ENCODE assay signal across 7 cellular contexts in genomic region chr2:71330585-71331330, GRCh38. TPM values are rescaled to one million over a fixed set of nuclear protein-coding genes. Genes with fewer than 3 reads are reported as not detected.
DNase-seq lines count a peak whose midpoint lies in the region; ATAC-seq, FAIRE-seq and TF ChIP-seq lines count a peak whose summit lies in the region.

No MANE protein-coding gene starts in this region.

- no peak overlapping the region for H3K27ac Mint-ChIP-seq in GM23338
- peak overlapping the region; percentile 22 for H3K27ac Mint-ChIP-seq in endodermal cell

- H3K4me3 ChIP-seq in GM23338 (peak overlapping the region; percentile 79; the same call in 1 of the 2 replicates), endodermal cell (ENCODE audit: low read length) (peak overlapping the region; percentile 21), skeletal muscle satellite cell (ENCODE audit: low read length) (peak overlapping the region; percentile 100), small intestine (ENCODE audit: low read depth in 1 of 2, low read length in 2 of 2) (no peak overlapping the region)

- no peak for FAIRE-seq in small intestine (lab: Jason Lieb, UNC)

- peaks cover 11% of the 10 kb centered on the region; the same call in 2 of the 3 replicates for H3K36me3 Mint-ChIP-seq in GM23338 (ENCODE audit: low read depth)
- peaks cover 13% of the 10 kb centered on the region for H3K36me3 Mint-ChIP-seq in endodermal cell (ENCODE audit: low read depth)

- H3K27me3 Mint-ChIP-seq in GM23338 (ENCODE audit: insufficient read depth, low read depth, poor library complexity) (peaks cover 5% of the 10 kb centered on the region), endodermal cell (ENCODE audit: insufficient read depth) (no peaks in the 10 kb centered on the region)

- no peak for ATAC-seq in GM23338

- H2AFZ ChIP-seq in GM23338: peak overlapping the region; percentile 76; the same call in 1 of the 2 replicates

- H3K27me3 ChIP-seq in GM23338 (ENCODE audit: insufficient read depth) (no peaks in the 10 kb centered on the region), endodermal cell (ENCODE audit: control insufficient read depth, insufficient read depth, low read length, poor library complexity, severe bottlenecking) (no peaks in the 10 kb centered on the region), skeletal muscle satellite cell (ENCODE audit: control insufficient read depth, insufficient read depth, low read length) (no peaks in the 10 kb centered on the region), small intestine (ENCODE audit: control insufficient read depth in 2 of 2, insufficient read depth in 2 of 2, low read length in 2 of 2) (no peaks in the 10 kb centered on the region)

- H3K9me3 Mint-ChIP-seq in GM23338: no peaks in the 10 kb centered on the region; the same call in 2 of the 3 replicates
- no peaks in the 10 kb centered on the region for H3K9me3 Mint-ChIP-seq in endodermal cell

- H3K9me2 ChIP-seq in GM23338 (ENCODE audit: insufficient read depth): no peaks in the 10 kb centered on the region

- H3K36me3 ChIP-seq in GM23338 (ENCODE audit: insufficient read depth) (no peaks in the 10 kb centered on the region), endodermal cell (ENCODE audit: control insufficient read depth, insufficient read depth, low read length) (peaks cover 17% of the 10 kb centered on the region), skeletal muscle satellite cell (ENCODE audit: insufficient read depth, low read length) (no peaks in the 10 kb centered on the region), small intestine (ENCODE audit: control insufficient read depth in 2 of 2, insufficient read depth in 2 of 2, low read length in 2 of 2) (no peaks in the 10 kb centered on the region)

- peaks cover 25% of the 10 kb centered on the region for H4K20me1 ChIP-seq in GM23338 (replicated peaks; ENCODE audit: insufficient read depth)

- H3K4me3 Mint-ChIP-seq in GM23338: peak overlapping the region; percentile 99; the same call in 2 of the 3 replicates
- H3K4me3 Mint-ChIP-seq in endodermal cell: peak overlapping the region; percentile 99

- CTCF ChIA-PET in RWPE1 (lab: Yijun Ruan, JAX): interaction anchor here (0.6 to 2.2 kb wide), 5 partner anchors 31 to 179 kb away, joined by 3 to 12 read pairs (median 4); no protein-coding TSS in a partner anchor

- H3K27ac ChIP-seq in GM23338 (ENCODE audit: low read depth) (no peak overlapping the region), RWPE1 (peak overlapping the region; percentile 82), endodermal cell (ENCODE audit: low read depth, low read length) (no peak overlapping the region), small intestine (ENCODE audit: low read depth in 1 of 2, low read length in 1 of 2) (no peak overlapping the region)

- H3K4me1 Mint-ChIP-seq in GM23338: peaks cover 21% of the 10 kb centered on the region
- H3K4me1 Mint-ChIP-seq in endodermal cell: peaks cover 18% of the 10 kb centered on the region

- H3F3A ChIP-seq in GM23338 (replicated peaks; ENCODE audit: low read depth): no peaks in the 10 kb centered on the region

- H3K4me2 ChIP-seq in GM23338 (peak overlapping the region; percentile 11; the same call in 1 of the 2 replicates), skeletal muscle satellite cell (ENCODE audit: low read length) (peak overlapping the region; percentile 79)

- H3K9me3 ChIP-seq in endodermal cell (ENCODE audit: control insufficient read depth, low read length): no peaks in the 10 kb centered on the region
- no peaks in the 10 kb centered on the region for H3K9me3 ChIP-seq in skeletal muscle satellite cell (replicated peaks; ENCODE audit: low read length)
- no peaks in the 10 kb centered on the region for H3K9me3 ChIP-seq in small intestine (ENCODE audit: control insufficient read depth, low read depth)

- POLR2A ChIA-PET in RWPE1 (lab: Yijun Ruan, JAX; ENCODE audit: low non-redundant PET): interaction anchor here (0.6 kb wide), 1 partner anchor 10 kb away, joined by 5 read pairs; no protein-coding TSS in a partner anchor

- H3K79me2 ChIP-seq in GM23338 (replicated peaks; ENCODE audit: insufficient read depth): peaks cover 61% of the 10 kb centered on the region

- DNase-seq in GM23338 (ENCODE audit: low spot score) (no peak), RWPE1 (ENCODE audit: low spot score) (no peak), endodermal cell (peak; percentile 49), COR-L47 (lab: John Stamatoyannopoulos, UW) (no peak), NCI-H1694 (lab: John Stamatoyannopoulos, UW) (no peak), small intestine (no peak)

- H3K4me1 ChIP-seq in GM23338 (ENCODE audit: insufficient read depth) (peaks cover 30% of the 10 kb centered on the region), endodermal cell (ENCODE audit: control insufficient read depth, insufficient read depth, low read length) (no peaks in the 10 kb centered on the region), skeletal muscle satellite cell (ENCODE audit: control insufficient read depth, insufficient read depth, low read length) (peaks cover 11% of the 10 kb centered on the region), small intestine (ENCODE audit: control insufficient read depth in 2 of 2, insufficient read depth in 1 of 2, low read depth in 1 of 2, low read length in 1 of 2) (no peaks in the 10 kb centered on the region)

- 58 to 72% methylated on average over 9 to 14 of the region's 14 CpGs for WGBS in endodermal cell (ENCODE audit: insufficient coverage in 1 of 2, insufficient read length in 1 of 2), 2 experiments
- 58 to 59% (median 58%) methylated on average over 14 of the region's 14 CpGs for WGBS in small intestine, 3 donors

- TF ChIP-seq CTCF in GM23338 (conservative IDR thresholded peaks at IDR 0.05; ENCODE audit: low read depth in 2 of 2) (no peak), RWPE1 (conservative IDR thresholded peaks at IDR 0.05; ENCODE audit: low read depth) (no peak), endodermal cell (conservative IDR thresholded peaks at IDR 0.05) (no peak)

- H3K9ac ChIP-seq in endodermal cell (ENCODE audit: extremely low read depth, low read length, poor library complexity, severe bottlenecking) (no peak overlapping the region), skeletal muscle satellite cell (ENCODE audit: low read depth, low read length) (no peak overlapping the region)

TF ChIP-seq in GM23338, 12 proteins besides CTCF, POLR2A, EP300 and RAD21:
- TF ChIP-seq STAT1 (IDR thresholded peaks at IDR 0.05; ENCODE audit: unreplicated experiment): no peak

RNA-seq across cellular contexts. Expression of gene ZNF638, which starts 0.8 kb away (rescaled TPM):
- total RNA-seq in GM23338 (2014; rRNA removed; shearing (Covaris generic)): 190 and 202 TPM in 2 replicates
- polyA plus RNA-seq in GM23338 (2016; fragmentation: Nextera tagmentation; extraction: Ambion mirVana) (166 and 185 TPM in 2 replicates), small intestine (100 to 1,000 TPM in 1 of 3 donors, 10 to 100 TPM in 2; 51.1 to 106 (median 54.9) TPM)
- total RNA-seq in endodermal cell: 100 to 1,000 TPM; 196 to 208 TPM
- 134 TPM for polyA plus RNA-seq in endodermal cell (2013, experiment 1 of 2)
- polyA plus RNA-seq in endodermal cell (2013, experiment 2 of 2): 125 TPM
- total RNA-seq in skeletal muscle satellite cell (2012; rRNA removed): 81.3 and 99.6 TPM in 2 replicates

Comparison
In these comparisons a context has a peak if more than half of its experiments do, and no peak if none do; other contexts are left out.
1. H3K4me3 ChIP-seq: peak in GM23338 (single experiment), endodermal cell (single experiment) and skeletal muscle satellite cell (single experiment); none in small intestine (0 of 2).